1 cellular context compared by ENCODE assay signal in genomic region chr9:114385412-114386181, GRCh38.
TF ChIP-seq lines count a peak whose summit lies in the region.

No MANE protein-coding gene starts in this region.

TF ChIP-seq in GM12878, 131 proteins besides CTCF, POLR2A, EP300 and RAD21 (continued from another document and continues in another):
- TF ChIP-seq ZBTB33 (IDR thresholded peaks at IDR 0.05) (no peak; the same call in 1 of the 2 replicates), BHLHE40 (IDR thresholded peaks at IDR 0.05; ENCODE audit: borderline replicate concordance in 1 of 2, low read depth in 2 of 2, low read length in 1 of 2) (peak; percentile 74 to 83), BRCA1 (IDR thresholded peaks at IDR 0.05; ENCODE audit: low read depth, low read length) (no peak), EGR1 (IDR thresholded peaks at IDR 0.05; ENCODE audit: borderline replicate concordance in 1 of 2, low read depth in 2 of 2, low read length in 2 of 2) (no peak; a peak in 1 of 3 replicates), SMAD1 (IDR thresholded peaks at IDR 0.05; ENCODE audit: low read depth, partially characterized antibody) (peak; percentile 56), SKIL (IDR thresholded peaks at IDR 0.05; ENCODE audit: low read depth, poor library complexity, severe bottlenecking) (peak; percentile 69), USF2 (IDR thresholded peaks at IDR 0.05; ENCODE audit: borderline replicate concordance, low read depth, low read length) (no peak), RB1 (IDR thresholded peaks at IDR 0.05; ENCODE audit: borderline replicate concordance) (no peak; the same call in 1 of the 2 replicates), YBX1 (IDR thresholded peaks at IDR 0.05) (no peak), HDGF (IDR thresholded peaks at IDR 0.05) (peak; percentile 71; the same call in 1 of the 2 replicates), ZBTB11 (CRISPR knock-in tag; IDR thresholded peaks at IDR 0.05) (no peak), BMI1 (IDR thresholded peaks at IDR 0.05; ENCODE audit: borderline replicate concordance) (0 out of 2 replicates have a peak, but pooled peaks have one; percentile 28), USF1 (IDR thresholded peaks at IDR 0.05; ENCODE audit: borderline replicate concordance, extremely low read length, insufficient read depth, low read depth, low read length) (no peak), PAX8 (IDR thresholded peaks at IDR 0.05) (no peak), PRDM15 (CRISPR knock-in tag; IDR thresholded peaks at IDR 0.05) (no peak), TCF3 (IDR thresholded peaks at IDR 0.05; ENCODE audit: borderline replicate concordance, insufficient read depth, low read depth, low read length) (peak; percentile 91; the same call in 1 of the 2 replicates), WRNIP1 (IDR thresholded peaks at IDR 0.05; ENCODE audit: borderline replicate concordance, low read depth, low read length) (no peak), MEF2A (IDR thresholded peaks at IDR 0.05; ENCODE audit: insufficient read depth, low read depth, low read length) (no peak; the same call in none of the 2 replicates), NFYA (IDR thresholded peaks at IDR 0.05; ENCODE audit: borderline replicate concordance, low read depth, low read length) (no peak), EED (IDR thresholded peaks at IDR 0.05; ENCODE audit: low read depth) (peak; percentile 79), CHD4 (IDR thresholded peaks at IDR 0.05) (no peak), CEBPZ (IDR thresholded peaks at IDR 0.05; ENCODE audit: low read depth, low read length) (no peak), JUNB (IDR thresholded peaks at IDR 0.05) (peak; percentile 86), CEBPB (IDR thresholded peaks at IDR 0.05; ENCODE audit: borderline replicate concordance in 1 of 2, low read depth in 2 of 2, low read length in 2 of 2) (no peak), MEF2B (IDR thresholded peaks at IDR 0.05; ENCODE audit: partially characterized antibody, poor library complexity, severe bottlenecking) (peak; percentile 70), NFIC (IDR thresholded peaks at IDR 0.05; ENCODE audit: low read depth, low read length) (no peak), ZBED1 (IDR thresholded peaks at IDR 0.05; ENCODE audit: borderline replicate concordance) (peak; percentile 72; the same call in 1 of the 2 replicates), DPF2 (IDR thresholded peaks at IDR 0.05) (peak; percentile 97), BCL3 (IDR thresholded peaks at IDR 0.05; ENCODE audit: borderline replicate concordance, insufficient read depth, low read depth, low read length, poor library complexity, severe bottlenecking) (peak; percentile 7), E2F8 (IDR thresholded peaks at IDR 0.05; ENCODE audit: low read depth, partially characterized antibody) (peak; percentile 24), POU2F2 (IDR thresholded peaks at IDR 0.05; ENCODE audit: borderline replicate concordance, low read depth, low read length) (no peak; the same call in 2 of the 3 replicates), MLLT1 (IDR thresholded peaks at IDR 0.05) (peak; percentile 94)
